In genomic region chr3:197458179-197458707, GRCh38 we compare ENCODE assay signal across 11 cellular contexts.
DNase-seq lines count a peak whose midpoint lies in the region; ATAC-seq, FAIRE-seq and TF ChIP-seq lines count a peak whose summit lies in the region.
"Had no signal": no experiment of that assay in that cellular context is flagged by ENCODE, and none has a peak within 500 bp of the region (broad histone marks: within the 10 kb centered on the region; RNA-seq: fewer than 3 reads in every experiment).

No MANE protein-coding gene starts in this region.

- H3K9me3 Mint-ChIP-seq in activated CD4-positive, alpha-beta T cell treated with anti-CD3 and anti-CD28 coated beads, Interleukin-2, amount 10 ng/mL, durations not matched to agents 7 days and 5 days, result peaks cover 12% of the 10 kb centered on the region

- peaks cover 25% of the 10 kb centered on the region for H3K27me3 Mint-ChIP-seq in activated CD4-positive, alpha-beta T cell treated with anti-CD3 and anti-CD28 coated beads, Interleukin-2, amount 10 ng/mL, durations not matched to agents 7 days and 5 days

- H3K9me1 ChIP-seq in keratinocyte (ENCODE audit: control insufficient read depth, extremely low read depth, insufficient read depth, low read length), result peaks cover 2% of the 10 kb centered on the region

- no peak overlapping the region for H3K27ac ChIP-seq in keratinocyte (ENCODE audit: control insufficient read depth, insufficient read depth, low read length)

- FAIRE-seq in H54 (lab: Jason Lieb, UNC) (no peak), keratinocyte (lab: Jason Lieb, UNC) (no peak)
- FAIRE-seq: endometrium had no signal

- H3K36me3 ChIP-seq in keratinocyte (ENCODE audit: control insufficient read depth in 2 of 2, extremely low read depth in 1 of 2, insufficient read depth in 2 of 2, low read length in 2 of 2), result no peaks in the 10 kb centered on the region

- POLR2A ChIA-PET in AG04449 (lab: Yijun Ruan, JAX), result no interaction called here
- POLR2A ChIA-PET in activated CD4-positive, alpha-beta T cell treated with anti-CD3 and anti-CD28 coated beads, Interleukin-2, amount 10 ng/mL, durations not matched to agents 7 days and 5 days (lab: Charles Lee), result interaction anchor here (0.5 to 0.6 kb wide), 2 partner anchors 43 to 147 kb away, joined by 3 read pairs; no protein-coding TSS in a partner anchor

- no peaks in the 10 kb centered on the region for H3K9me3 ChIP-seq in keratinocyte (ENCODE audit: control insufficient read depth, low read depth, low read length)

- peaks cover 20% of the 10 kb centered on the region for H3K4me1 ChIP-seq in keratinocyte (ENCODE audit: control insufficient read depth, extremely low read depth, insufficient read depth, low read length)

- TF ChIP-seq CTCF in AG04449 (IDR thresholded peaks at IDR 0.05; ENCODE audit: insufficient read depth, low read length, missing control alignments), result peak; percentile 76
- peak; percentile 83 to 87 (median 87) for TF ChIP-seq CTCF in keratinocyte (optimal IDR thresholded peaks at IDR 0.05 in 1 of 3, IDR thresholded peaks at IDR 0.05 in 1 of 3, conservative IDR thresholded peaks at IDR 0.05 in 1 of 3; ENCODE audit: extremely low read depth in 1 of 3, insufficient read depth in 2 of 3, low read length in 3 of 3)

- H3K27ac Mint-ChIP-seq in activated CD4-positive, alpha-beta T cell treated with anti-CD3 and anti-CD28 coated beads, Interleukin-2, amount 10 ng/mL, durations not matched to agents 7 days and 5 days, result peak overlapping the region; percentile 31

- H3K4me3 Mint-ChIP-seq in activated CD4-positive, alpha-beta T cell treated with anti-CD3 and anti-CD28 coated beads, Interleukin-2, amount 10 ng/mL, durations not matched to agents 7 days and 5 days, result peak overlapping the region; percentile 40

- no peak overlapping the region for H3K4me2 ChIP-seq in keratinocyte (ENCODE audit: control insufficient read depth, extremely low read depth, insufficient read depth, low read depth, low read length)

- H4K20me1 ChIP-seq in keratinocyte (ENCODE audit: control insufficient read depth, extremely low read depth, insufficient read depth, low read length), result no peaks in the 10 kb centered on the region

- CTCF ChIA-PET in AG04449 (lab: Yijun Ruan, JAX), result interaction anchor here (0.8 to 2.4 kb wide), 5 partner anchors 9 to 201 kb away, joined by 3 to 10 read pairs (median 5); no protein-coding TSS in a partner anchor
- CTCF ChIA-PET in activated CD4-positive, alpha-beta T cell treated with anti-CD3 and anti-CD28 coated beads, Interleukin-2, amount 10 ng/mL, durations not matched to agents 7 days and 5 days (lab: Charles Lee), result interaction anchor here (0.7 to 1.6 kb wide), 2 partner anchors 16 to 161 kb away, joined by 3 to 6 read pairs; no protein-coding TSS in a partner anchor

- DNase-seq in AG04449 (ENCODE audit: low read depth, low spot score) (no peak), H54 (ENCODE audit: insufficient read length, low spot score) (peak; percentile 30), keratinocyte (ENCODE audit: low read depth, low spot score) (no peak), COLO668 (lab: John Stamatoyannopoulos, UW; ENCODE audit: unreplicated experiment) (no peak), nucleus accumbens (lab: John Stamatoyannopoulos, UW) (no peak), AML-193 (lab: John Stamatoyannopoulos, UW) (no peak)
- DNase-seq in activated CD4-positive, alpha-beta T cell treated with anti-CD3 and anti-CD28 coated beads, Interleukin-2, amount 10 ng/mL, durations not matched to agents 7 days and 5 days, result peak; percentile 45
- DNase-seq: EL, NCI-H1436 had no signal

- peak overlapping the region; percentile 58 for H2AFZ ChIP-seq in keratinocyte (ENCODE audit: control insufficient read depth, low read length)

- no peak overlapping the region for H3K9ac ChIP-seq in keratinocyte (ENCODE audit: control insufficient read depth, extremely low read depth, insufficient read depth, low read length)

- no peak for TF ChIP-seq POLR2A in H54 (IDR thresholded peaks at IDR 0.05; ENCODE audit: low read depth, low read length)

- H3K4me3 ChIP-seq in AG04449 (ENCODE audit: low read depth, low read length), result no peak overlapping the region
- no peak overlapping the region for H3K4me3 ChIP-seq in keratinocyte (ENCODE audit: control insufficient read depth in 2 of 3, extremely low read depth in 1 of 3, insufficient read depth in 2 of 3, low read depth in 1 of 3, low read length in 3 of 3)

- dilution Hi-C loops in keratinocyte (cut with MboI; ENCODE audit: extremely low pct_ligation_motif_present, low sequenced_read_pairs), result no loop called here

- ATAC-seq in GM18511 (IDR thresholded peaks at IDR 0.05; ENCODE audit: unreplicated experiment), result no peak

- H3K27me3 ChIP-seq in keratinocyte (ENCODE audit: control insufficient read depth, extremely low read depth, insufficient read depth, low read length), result no peaks in the 10 kb centered on the region

- no peaks in the 10 kb centered on the region for H3K36me3 Mint-ChIP-seq in activated CD4-positive, alpha-beta T cell treated with anti-CD3 and anti-CD28 coated beads, Interleukin-2, amount 10 ng/mL, durations not matched to agents 7 days and 5 days (ENCODE audit: low read depth)

- H3K79me2 ChIP-seq in keratinocyte (ENCODE audit: control insufficient read depth, insufficient read depth, low read length), result no peaks in the 10 kb centered on the region

- peaks cover 18% of the 10 kb centered on the region for H3K4me1 Mint-ChIP-seq in activated CD4-positive, alpha-beta T cell treated with anti-CD3 and anti-CD28 coated beads, Interleukin-2, amount 10 ng/mL, durations not matched to agents 7 days and 5 days

Comparison
In these comparisons a context has a peak if more than half of its experiments do, and no peak if none do; other contexts are left out.
1. DNase-seq: peak in H54 (single experiment) and activated CD4-positive, alpha-beta T cell treated with anti-CD3 and anti-CD28 coated beads, Interleukin-2, amount 10 ng/mL, durations not matched to agents 7 days and 5 days (single experiment); none in AG04449 (single experiment), keratinocyte (single experiment), COLO668 (single experiment), nucleus accumbens (0 of 56) and AML-193 (0 of 2).